In genomic region chr1:42936309-42937078, GRCh38 we compare ENCODE assay signal across 8 cellular contexts. TPM values are rescaled to one million over a fixed set of nuclear protein-coding genes. Genes with fewer than 3 reads are reported as not detected.
A peak's percentile ranks its signal among the peaks of the same experiment; 100 is the strongest.
DNase-seq lines count a peak whose midpoint lies in the region; ATAC-seq, FAIRE-seq and TF ChIP-seq lines count a peak whose summit lies in the region.

No MANE protein-coding gene starts in this region.

- no peaks in the 10 kb centered on the region for H3K27me3 ChIP-seq in BE2C

- TF ChIP-seq CTCF in BE2C (IDR thresholded peaks at IDR 0.05; ENCODE audit: low read depth, low read length) = no peak

- H3K4me1 ChIP-seq in BE2C = peaks cover 16% of the 10 kb centered on the region

- no peak overlapping the region for H3K4me3 ChIP-seq in BE2C (ENCODE audit: low read depth, low read length)

- DNase-seq in BE2C (peak; percentile 39), M059J (ENCODE audit: low read depth) (peak; percentile 92), kidney glomerular epithelial cell (lab: John Stamatoyannopoulos, UW) (peak; percentile 39), urothelium cell line (ENCODE audit: low spot score) (peak; percentile 92), DMS53 treated with DMSO at 0.1 percent for 48 hours (lab: John Stamatoyannopoulos, UW; ENCODE audit: unreplicated experiment) (no peak), SHP77 (lab: John Stamatoyannopoulos, UW) (no peak)
- peak; percentile 42 for DNase-seq in activated gamma-delta T cell treated with anti-CD3 and anti-CD28 coated beads, Interleukin-2, amount 50 U/mL, for 16 hours (ENCODE audit: low read depth)

- no peaks in the 10 kb centered on the region for H3K9me3 ChIP-seq in BE2C

- FAIRE-seq in urothelium cell line (lab: Jason Lieb, UNC) = peak; percentile 92

- peaks cover 55% of the 10 kb centered on the region for H3K36me3 ChIP-seq in BE2C

- ATAC-seq in HG03571 (IDR thresholded peaks at IDR 0.05; ENCODE audit: unreplicated experiment) = no peak

RNA-seq across cellular contexts. Expression of gene SLC2A1, which starts 22.2 kb away (rescaled TPM):
- 40.9 TPM for polyA plus RNA-seq in BE2C (2012; ENCODE audit: insufficient read depth, insufficient read length, low read depth)
- 218 and 274 TPM in 2 replicates for total RNA-seq in M059J (2014; rRNA removed; shearing (Covaris generic))

Comparison
In these comparisons a context has a peak if more than half of its experiments do, and no peak if none do; other contexts are left out.
1. DNase-seq: peak in BE2C (single experiment), M059J (single experiment), activated gamma-delta T cell treated with anti-CD3 and anti-CD28 coated beads, Interleukin-2, amount 50 U/mL, for 16 hours (single experiment), kidney glomerular epithelial cell (single experiment) and urothelium cell line (single experiment); none in DMS53 treated with DMSO at 0.1 percent for 48 hours (single experiment) and SHP77 (0 of 2).